20 cellular contexts compared by ENCODE assay signal in genomic region chr9:126055386-126055785, GRCh38.
DNase-seq lines count a peak whose midpoint lies in the region; ATAC-seq, FAIRE-seq and TF ChIP-seq lines count a peak whose summit lies in the region.
"Had no signal": no experiment of that assay in that cellular context is flagged by ENCODE, and none has a peak within 500 bp of the region (broad histone marks: within the 10 kb centered on the region; RNA-seq: fewer than 3 reads in every experiment).

No MANE protein-coding gene starts in this region.

- no peak overlapping the region for H3K27ac Mint-ChIP-seq in MCF 10A (ENCODE audit: low read depth, unreplicated experiment)
- no peak overlapping the region for H3K27ac Mint-ChIP-seq in activated naive CD8-positive, alpha-beta T cell treated with anti-CD3 and anti-CD28 coated beads for 36 hours
- H3K27ac Mint-ChIP-seq: activated naive CD8-positive, alpha-beta T cell treated with anti-CD3 and anti-CD28 coated beads, Interleukin-2, amount 10 ng/mL, durations not matched to agents 7 days and 5 days; dendritic cell treated with granulocyte-macrophage colony-stimulating factor and Interleukin-4, amounts not matched to agents 40 ng/mL and 50 ng/mL, for 4 days; stimulated activated naive B cell treated with anti-CD40 and anti-IgM and Interleukin-4, amounts not matched to agents 10 μg/mL and 1 μg/mL and 100 μg/mL, for 72 hours; T-helper 2 cell treated with Interferon-gamma antibody and Interleukin-4, amounts not matched to agents 5 μg/mL and 100 μg/mL, for 36 hours had no signal

- ATAC-seq in RWPE2 (ENCODE audit: low read depth): peak; percentile 67
- ATAC-seq: stimulated activated naive B cell treated with anti-CD40 and anti-IgM and Interleukin-4, amounts not matched to agents 10 μg/mL and 1 μg/mL and 100 μg/mL, for 72 hours had no signal

- no peak for TF ChIP-seq CTCF in MCF 10A (IDR thresholded peaks at IDR 0.05; ENCODE audit: unreplicated experiment)
- TF ChIP-seq CTCF in breast epithelium (IDR thresholded peaks at IDR 0.05): no peak
- TF ChIP-seq CTCF in RWPE2 (IDR thresholded peaks at IDR 0.05; ENCODE audit: poor library complexity, severe bottlenecking): no peak
- TF ChIP-seq CTCF in foreskin fibroblast (IDR thresholded peaks at IDR 0.05; ENCODE audit: low read depth, low read length): no peak

- FAIRE-seq in urothelium cell line (lab: Jason Lieb, UNC): no peak
- FAIRE-seq: D721Med, H54 had no signal

- no peaks in the 10 kb centered on the region for H3K9me3 ChIP-seq in breast epithelium
- no peaks in the 10 kb centered on the region for H3K9me3 ChIP-seq in RWPE2 (ENCODE audit: severe bottlenecking)
- H3K9me3 ChIP-seq: vagina had no signal

- H3K27ac ChIP-seq in breast epithelium (no peak overlapping the region), RWPE2 (ENCODE audit: poor library complexity, severe bottlenecking) (no peak overlapping the region)
- H3K27ac ChIP-seq: KMS-11, vagina had no signal

- H3K9me3 Mint-ChIP-seq in MCF 10A (ENCODE audit: unreplicated experiment): no peaks in the 10 kb centered on the region
- no peaks in the 10 kb centered on the region for H3K9me3 Mint-ChIP-seq in activated naive CD8-positive, alpha-beta T cell treated with anti-CD3 and anti-CD28 coated beads for 36 hours
- H3K9me3 Mint-ChIP-seq: activated naive CD8-positive, alpha-beta T cell treated with anti-CD3 and anti-CD28 coated beads, Interleukin-2, amount 10 ng/mL, durations not matched to agents 7 days and 5 days; dendritic cell treated with granulocyte-macrophage colony-stimulating factor and Interleukin-4, amounts not matched to agents 40 ng/mL and 50 ng/mL, for 4 days; stimulated activated naive B cell treated with anti-CD40 and anti-IgM and Interleukin-4, amounts not matched to agents 10 μg/mL and 1 μg/mL and 100 μg/mL, for 72 hours; T-helper 2 cell treated with Interferon-gamma antibody and Interleukin-4, amounts not matched to agents 5 μg/mL and 100 μg/mL, for 36 hours had no signal

- H3K4me1 ChIP-seq in breast epithelium (no peaks in the 10 kb centered on the region), RWPE2 (ENCODE audit: insufficient read depth, poor library complexity, severe bottlenecking) (no peaks in the 10 kb centered on the region)
- H3K4me1 ChIP-seq: vagina had no signal

- H3K27me3 Mint-ChIP-seq in MCF 10A (ENCODE audit: insufficient read depth, unreplicated experiment): peaks cover 32% of the 10 kb centered on the region
- H3K27me3 Mint-ChIP-seq in activated naive CD8-positive, alpha-beta T cell treated with anti-CD3 and anti-CD28 coated beads for 36 hours: peaks cover 24% of the 10 kb centered on the region

- H3K27me3 ChIP-seq in breast epithelium: peaks cover 0 to 35% of the 10 kb centered on the region in 2 donors
- peaks cover 4% of the 10 kb centered on the region for H3K27me3 ChIP-seq in RWPE2 (ENCODE audit: insufficient read depth, poor library complexity, severe bottlenecking)
- H3K27me3 ChIP-seq: vagina had no signal

- intact Hi-C loops in MCF 10A (cut with micrococcal nuclease) (no loop called here), breast epithelium (cut with DNase I; ENCODE audit: low total_unique reads) (no loop called here)

- POLR2A ChIA-PET in MCF 10A (lab: Yijun Ruan, JAX): no interaction called here

- H3K4me3 ChIP-seq in breast epithelium (no peak overlapping the region), RWPE2 (ENCODE audit: severe bottlenecking) (no peak overlapping the region), foreskin fibroblast (ENCODE audit: low read depth in 1 of 2, low read length in 2 of 2) (no peak overlapping the region)
- H3K4me3 ChIP-seq: vagina had no signal

- H3K36me3 Mint-ChIP-seq in MCF 10A (ENCODE audit: insufficient read depth, unreplicated experiment): no peaks in the 10 kb centered on the region
- H3K36me3 Mint-ChIP-seq in activated naive CD8-positive, alpha-beta T cell treated with anti-CD3 and anti-CD28 coated beads for 36 hours: no peaks in the 10 kb centered on the region
- H3K36me3 Mint-ChIP-seq: activated naive CD8-positive, alpha-beta T cell treated with anti-CD3 and anti-CD28 coated beads, Interleukin-2, amount 10 ng/mL, durations not matched to agents 7 days and 5 days; stimulated activated naive B cell treated with anti-CD40 and anti-IgM and Interleukin-4, amounts not matched to agents 10 μg/mL and 1 μg/mL and 100 μg/mL, for 72 hours had no signal

- BruUV-seq in MCF 10A (replicated peaks; lab: Mats Ljungman, UMichigan): no TSS peak

- no peaks in the 10 kb centered on the region for H3K36me3 ChIP-seq in breast epithelium
- no peaks in the 10 kb centered on the region for H3K36me3 ChIP-seq in RWPE2 (ENCODE audit: low read depth)
- H3K36me3 ChIP-seq: vagina had no signal

- no peak overlapping the region for H3K4me3 Mint-ChIP-seq in MCF 10A (ENCODE audit: unreplicated experiment)
- no peak overlapping the region for H3K4me3 Mint-ChIP-seq in activated naive CD8-positive, alpha-beta T cell treated with anti-CD3 and anti-CD28 coated beads for 36 hours
- H3K4me3 Mint-ChIP-seq: activated naive CD8-positive, alpha-beta T cell treated with anti-CD3 and anti-CD28 coated beads, Interleukin-2, amount 10 ng/mL, durations not matched to agents 7 days and 5 days; dendritic cell treated with granulocyte-macrophage colony-stimulating factor and Interleukin-4, amounts not matched to agents 40 ng/mL and 50 ng/mL, for 4 days; stimulated activated naive B cell treated with anti-CD40 and anti-IgM and Interleukin-4, amounts not matched to agents 10 μg/mL and 1 μg/mL and 100 μg/mL, for 72 hours; T-helper 2 cell treated with Interferon-gamma antibody and Interleukin-4, amounts not matched to agents 5 μg/mL and 100 μg/mL, for 36 hours had no signal

- peaks cover 6% of the 10 kb centered on the region for H3K4me1 Mint-ChIP-seq in MCF 10A (ENCODE audit: insufficient read depth, unreplicated experiment)
- H3K4me1 Mint-ChIP-seq in activated naive CD8-positive, alpha-beta T cell treated with anti-CD3 and anti-CD28 coated beads for 36 hours: no peaks in the 10 kb centered on the region
- H3K4me1 Mint-ChIP-seq: activated naive CD8-positive, alpha-beta T cell treated with anti-CD3 and anti-CD28 coated beads, Interleukin-2, amount 10 ng/mL, durations not matched to agents 7 days and 5 days; stimulated activated naive B cell treated with anti-CD40 and anti-IgM and Interleukin-4, amounts not matched to agents 10 μg/mL and 1 μg/mL and 100 μg/mL, for 72 hours had no signal

- CTCF ChIA-PET in MCF 10A (lab: Yijun Ruan, JAX): no interaction called here

- no peak for TF ChIP-seq POLR2A in breast epithelium (IDR thresholded peaks at IDR 0.05)

- DNase-seq in MCF 10A (ENCODE audit: unreplicated experiment) (peak; percentile 9), breast epithelium (ENCODE audit: low spot score in 2 of 2) (no peak), RWPE2 (ENCODE audit: low spot score) (no peak), foreskin fibroblast (peak; percentile 9 to 19), urothelium cell line (ENCODE audit: low spot score) (peak; percentile 53), NCI-H2029 treated with DMSO at 0.1 percent for 48 hours (lab: John Stamatoyannopoulos, UW) (no peak)
- no peak for DNase-seq in stimulated activated naive CD4-positive, alpha-beta T cell (lab: John Stamatoyannopoulos, UW)
- DNase-seq in activated naive CD8-positive, alpha-beta T cell treated with anti-CD3 and anti-CD28 coated beads for 36 hours: no peak
- DNase-seq: activated CD4-positive, alpha-beta T cell treated with anti-CD3 and anti-CD28 coated beads for 48 hours; activated naive CD8-positive, alpha-beta T cell treated with anti-CD3 and anti-CD28 coated beads, Interleukin-2, amount 10 ng/mL, durations not matched to agents 7 days and 5 days; activated T-cell treated with anti-CD3 and anti-CD28 coated beads for 4 hours; NCI-H1694; nucleus accumbens; stimulated activated naive B cell treated with anti-CD40 and anti-IgM and Interleukin-4, amounts not matched to agents 10 μg/mL and 1 μg/mL and 100 μg/mL, for 72 hours had no signal

Comparison
In these comparisons a context has a peak if more than half of its experiments do, and no peak if none do; other contexts are left out.
1. DNase-seq: peak in MCF 10A (single experiment), foreskin fibroblast (2 of 2) and urothelium cell line (single experiment); none in breast epithelium (0 of 2), RWPE2 (single experiment), NCI-H2029 treated with DMSO at 0.1 percent for 48 hours (single experiment), stimulated activated naive CD4-positive, alpha-beta T cell (0 of 6) and activated naive CD8-positive, alpha-beta T cell treated with anti-CD3 and anti-CD28 coated beads for 36 hours (single experiment).